In the genomic region with DNA sequence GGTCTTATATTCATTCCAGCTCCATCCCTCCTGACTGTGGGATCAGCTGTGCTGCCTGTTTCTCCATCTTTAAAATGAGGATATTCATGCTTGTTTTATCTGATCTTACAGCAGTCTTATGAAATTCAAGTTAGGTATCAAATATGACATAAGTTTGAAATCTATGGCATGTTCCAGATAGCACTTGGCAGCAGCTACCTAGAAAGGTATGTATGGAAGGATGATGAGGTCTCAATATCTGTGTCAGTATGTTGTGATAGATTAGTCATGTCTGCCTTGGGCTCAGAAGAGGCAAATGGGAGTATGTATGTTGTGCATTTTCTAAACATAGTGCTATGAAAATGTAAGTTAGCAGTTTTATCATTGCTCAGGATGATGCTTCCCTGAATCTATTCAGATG, we compare ENCODE assay signal across 28 cellular contexts.
"Had no signal": no experiment of that assay in that cellular context is flagged by ENCODE, and none has a peak within 500 bp of the region (broad histone marks: within the 10 kb centered on the region; RNA-seq: fewer than 3 reads in every experiment).

No MANE protein-coding gene starts in this region.

- H3K9me3 ChIP-seq: adrenal gland had no signal

- ATAC-seq: activated CD4-positive, alpha-beta T cell treated with anti-CD3 and anti-CD28 coated beads for 36 hours; activated CD8-positive, alpha-beta memory T cell treated with anti-CD3 and anti-CD28 coated beads, Interleukin-2, amount 10 ng/mL, durations not matched to agents 7 days and 5 days; activated CD8-positive, alpha-beta T cell treated with anti-CD3 and anti-CD28 coated beads, Interleukin-2, amount 10 ng/mL, durations not matched to agents 7 days and 5 days; activated naive CD8-positive, alpha-beta T cell treated with anti-CD3 and anti-CD28 coated beads, Interleukin-2, amount 50 U/mL, for 24 hours; effector memory CD8-positive, alpha-beta T cell; T-helper 17 cell had no signal

- H3K4me3 ChIP-seq: adrenal gland, esophagus squamous epithelium had no signal

- H3K27me3 ChIP-seq: adrenal gland, esophagus squamous epithelium had no signal

- H3K27ac ChIP-seq: adrenal gland, epithelial cell of prostate, esophagus squamous epithelium had no signal

- H3K4me1 ChIP-seq: adrenal gland had no signal

- H3K36me3 ChIP-seq: adrenal gland had no signal

- DNase-seq: activated CD4-positive, alpha-beta memory T cell treated with anti-CD3 and anti-CD28 coated beads for 36 hours; activated CD4-positive, alpha-beta T cell treated with anti-CD3 and anti-CD28 coated beads for 36 hours; activated CD4-positive, alpha-beta T cell treated with anti-CD3 and anti-CD28 coated beads, Interleukin-2, amount 10 ng/mL, durations not matched to agents 24 days and 14 days; activated CD4-positive, CD25-positive, alpha-beta regulatory T cell; activated CD4-positive, CD25-positive, alpha-beta regulatory T cell treated with anti-CD3 and anti-CD28 coated beads, Interleukin-2, amount 50 U/mL, for 72 hours; activated CD8-positive, alpha-beta memory T cell treated with anti-CD3 and anti-CD28 coated beads, Interleukin-2, amount 10 ng/mL, durations not matched to agents 7 days and 5 days; activated CD8-positive, alpha-beta memory T cell treated with anti-CD3 and anti-CD28 coated beads, Interleukin-2, amount 50 U/mL, for 4 hours; activated CD8-positive, alpha-beta T cell treated with anti-CD3 and anti-CD28 coated beads, Interleukin-2, amount 10 ng/mL, durations not matched to agents 7 days and 5 days; activated effector memory CD4-positive, alpha-beta T cell treated with anti-CD3 and anti-CD28 coated beads, Interleukin-2, amount 50 U/mL, for 16 hours; activated naive CD4-positive, alpha-beta T cell treated with anti-CD3 and anti-CD28 coated beads for 36 hours; activated naive CD8-positive, alpha-beta T cell treated with anti-CD3 and anti-CD28 coated beads for 36 hours; activated naive CD8-positive, alpha-beta T cell treated with anti-CD3 and anti-CD28 coated beads, Interleukin-2, amount 50 U/mL, for 24 hours; activated T-cell treated with anti-CD3 and anti-CD28 coated beads, Interleukin-2, amount 50 U/mL, for 1 hour; activated T-cell treated with anti-CD3 and anti-CD28 coated beads, Interleukin-2, amount 50 U/mL, for 48 hours; adrenal gland; amygdala; aorta; cortex of kidney; dermis blood vessel endothelial cell; effector CD4-positive, alpha-beta T cell; effector memory CD8-positive, alpha-beta T cell; esophagus squamous epithelium; foreskin fibroblast; head of caudate nucleus; T-helper 1 cell; T-helper 17 cell; T1000 had no signal
